Comparison of ENCODE assay signal across 28 cellular contexts in genomic region chr22:20036535-20037392, GRCh38. TPM values are rescaled to one million over a fixed set of nuclear protein-coding genes. Genes with fewer than 3 reads are reported as not detected.
DNase-seq lines count a peak whose midpoint lies in the region; ATAC-seq and TF ChIP-seq lines count a peak whose summit lies in the region.
"Had no signal": no experiment of that assay in that cellular context is flagged by ENCODE, and none has a peak within 500 bp of the region (broad histone marks: within the 10 kb centered on the region; RNA-seq: fewer than 3 reads in every experiment).

No MANE protein-coding gene starts in this region.

- TF ChIP-seq CTCF in KMS-11 (conservative IDR thresholded peaks at IDR 0.05; ENCODE audit: low read depth, low read length): no peak
- TF ChIP-seq CTCF in omental fat pad (IDR thresholded peaks at IDR 0.05): no peak

- H3K36me3 ChIP-seq in KMS-11 (ENCODE audit: insufficient read depth): no peaks in the 10 kb centered on the region

- no peaks in the 10 kb centered on the region for H4K20me1 ChIP-seq in KMS-11 (ENCODE audit: insufficient read depth)

- ATAC-seq in stimulated activated naive CD8-positive, alpha-beta T cell treated with anti-CD3 and anti-CD28 coated beads, Interleukin-15, amount 100 ng/mL, for 72 hours: peak; percentile 19
- ATAC-seq in omental fat pad (ENCODE audit: low FRiP score): no peak
- ATAC-seq: left lobe of liver; naive thymus-derived CD4-positive, alpha-beta T cell had no signal

- no peak overlapping the region for H2AFZ ChIP-seq in KMS-11 (ENCODE audit: low read depth)
- H2AFZ ChIP-seq: hepatocyte had no signal

- no peaks in the 10 kb centered on the region for H3K27me3 Mint-ChIP-seq in activated naive CD4-positive, alpha-beta T cell treated with anti-CD3 and anti-CD28 coated beads, Interleukin-2, amount 50 U/mL, for 24 hours
- H3K27me3 Mint-ChIP-seq in stimulated activated naive CD8-positive, alpha-beta T cell treated with anti-CD3 and anti-CD28 coated beads, Interleukin-15, amount 100 ng/mL, for 72 hours: no peaks in the 10 kb centered on the region
- no peaks in the 10 kb centered on the region for H3K27me3 Mint-ChIP-seq in activated T-helper 1 cell treated with anti-CD3 and anti-CD28 coated beads, Interleukin-12 subunit alpha, Interleukin-12 subunit beta, Interleukin-2, Interleukin-4 antibody, amounts not matched to agents 30 ng/mL and 10 ng/mL and 1 ng/mL, durations not matched to agents 14 hours and 24 hours and 36 hours (ENCODE audit: insufficient read depth)
- H3K27me3 Mint-ChIP-seq: brain; naive thymus-derived CD4-positive, alpha-beta T cell had no signal

- peaks cover 20% of the 10 kb centered on the region for H3K4me1 ChIP-seq in KMS-11 (ENCODE audit: low read depth, poor library complexity, severe bottlenecking)

- H3K4me3 ChIP-seq in KMS-11 (IDR thresholded peaks at IDR 0.05; ENCODE audit: insufficient read depth, low read depth, low read length): no peak overlapping the region
- H3K4me3 ChIP-seq: adrenal gland, esophagus squamous epithelium, hepatocyte, smooth muscle cell, thyroid gland had no signal

- H3K27ac Mint-ChIP-seq in activated naive CD4-positive, alpha-beta T cell treated with anti-CD3 and anti-CD28 coated beads, Interleukin-2, amount 50 U/mL, for 24 hours: peak overlapping the region; percentile 68
- H3K27ac Mint-ChIP-seq in stimulated activated naive CD8-positive, alpha-beta T cell treated with anti-CD3 and anti-CD28 coated beads, Interleukin-15, amount 100 ng/mL, for 72 hours: peak overlapping the region in 1 of 2 donors; percentile 92
- H3K27ac Mint-ChIP-seq in activated T-helper 1 cell treated with anti-CD3 and anti-CD28 coated beads, Interleukin-12 subunit alpha, Interleukin-12 subunit beta, Interleukin-2, Interleukin-4 antibody, amounts not matched to agents 30 ng/mL and 10 ng/mL and 1 ng/mL, durations not matched to agents 14 hours and 24 hours and 36 hours: no peak overlapping the region

- no peak for DNase-seq in activated naive CD4-positive, alpha-beta T cell treated with anti-CD3 and anti-CD28 coated beads, Interleukin-2, amount 50 U/mL, for 16 hours
- DNase-seq in caudate nucleus (lab: John Stamatoyannopoulos, UW) (no peak), omental fat pad (ENCODE audit: low spot score) (no peak)
- no peak for DNase-seq in stimulated activated naive CD8-positive, alpha-beta T cell treated with anti-CD3 and anti-CD28 coated beads, Interleukin-15, amount 100 ng/mL, for 72 hours
- DNase-seq in activated T-helper 1 cell treated with anti-CD3 and anti-CD28 coated beads, Interleukin-12 subunit alpha, Interleukin-12 subunit beta, Interleukin-2, Interleukin-4 antibody, amounts not matched to agents 30 ng/mL and 10 ng/mL and 1 ng/mL, durations not matched to agents 14 hours and 24 hours and 36 hours (ENCODE audit: low spot score): no peak
- DNase-seq in activated effector memory CD4-positive, alpha-beta T cell treated with Interleukin-2 at 50 U/mL for 16 hours: no peak
- DNase-seq: activated CD4-positive, alpha-beta T cell treated with anti-CD3 and anti-CD28 coated beads, Interleukin-2, amount 50 U/mL, for 48 hours; activated T-cell treated with anti-CD3 and anti-CD28 coated beads, Interleukin-2, amount 50 U/mL, for 48 hours; adrenal gland; endodermal cell; esophagus squamous epithelium; H9; naive thymus-derived CD4-positive, alpha-beta T cell; NCI-H1105 treated with DMSO at 0.1 percent for 48 hours; NCI-H2081; NCI-H226; retina; RPMI8226; SK-N-SH; stimulated activated naive CD4-positive, alpha-beta T cell; thyroid gland had no signal

- no peaks in the 10 kb centered on the region for H3K27me3 ChIP-seq in KMS-11 (ENCODE audit: insufficient read depth, low read depth)
- H3K27me3 ChIP-seq: adrenal gland, esophagus squamous epithelium, hepatocyte, thyroid gland had no signal

- intact Hi-C loops in activated T-helper 1 cell treated with anti-CD3 and anti-CD28 coated beads, Interleukin-12 subunit alpha, Interleukin-12 subunit beta, Interleukin-2, Interleukin-4 antibody, amounts not matched to agents 30 ng/mL and 10 ng/mL and 1 ng/mL, durations not matched to agents 14 hours and 24 hours and 36 hours (cut with micrococcal nuclease): no loop called here

- peak overlapping the region; percentile 14; the same call in 1 of the 2 replicates for H3K4me2 ChIP-seq in KMS-11
- H3K4me2 ChIP-seq: hepatocyte, SK-N-SH, smooth muscle cell had no signal

- no peaks in the 10 kb centered on the region for H3K79me2 ChIP-seq in KMS-11 (ENCODE audit: insufficient read depth, low read depth)
- H3K79me2 ChIP-seq: hepatocyte had no signal

- no peak overlapping the region for H3K9ac ChIP-seq in KMS-11
- H3K9ac ChIP-seq: SK-N-SH had no signal

- H3K36me3 Mint-ChIP-seq in activated naive CD4-positive, alpha-beta T cell treated with anti-CD3 and anti-CD28 coated beads, Interleukin-2, amount 50 U/mL, for 24 hours: no peaks in the 10 kb centered on the region
- H3K36me3 Mint-ChIP-seq in activated T-helper 1 cell treated with anti-CD3 and anti-CD28 coated beads, Interleukin-12 subunit alpha, Interleukin-12 subunit beta, Interleukin-2, Interleukin-4 antibody, amounts not matched to agents 30 ng/mL and 10 ng/mL and 1 ng/mL, durations not matched to agents 14 hours and 24 hours and 36 hours (ENCODE audit: low read depth): peaks cover 15% of the 10 kb centered on the region

- H3K9me3 Mint-ChIP-seq in activated naive CD4-positive, alpha-beta T cell treated with anti-CD3 and anti-CD28 coated beads, Interleukin-2, amount 50 U/mL, for 24 hours: no peaks in the 10 kb centered on the region
- H3K9me3 Mint-ChIP-seq in stimulated activated naive CD8-positive, alpha-beta T cell treated with anti-CD3 and anti-CD28 coated beads, Interleukin-15, amount 100 ng/mL, for 72 hours: no peaks in the 10 kb centered on the region
- no peaks in the 10 kb centered on the region for H3K9me3 Mint-ChIP-seq in activated T-helper 1 cell treated with anti-CD3 and anti-CD28 coated beads, Interleukin-12 subunit alpha, Interleukin-12 subunit beta, Interleukin-2, Interleukin-4 antibody, amounts not matched to agents 30 ng/mL and 10 ng/mL and 1 ng/mL, durations not matched to agents 14 hours and 24 hours and 36 hours
- H3K9me3 Mint-ChIP-seq: brain, endodermal cell, H9 had no signal

- no peak overlapping the region for H3K4me3 Mint-ChIP-seq in activated naive CD4-positive, alpha-beta T cell treated with anti-CD3 and anti-CD28 coated beads, Interleukin-2, amount 50 U/mL, for 24 hours
- peak overlapping the region in 1 of 2 donors; percentile 1 for H3K4me3 Mint-ChIP-seq in stimulated activated naive CD8-positive, alpha-beta T cell treated with anti-CD3 and anti-CD28 coated beads, Interleukin-15, amount 100 ng/mL, for 72 hours
- H3K4me3 Mint-ChIP-seq in activated T-helper 1 cell treated with anti-CD3 and anti-CD28 coated beads, Interleukin-12 subunit alpha, Interleukin-12 subunit beta, Interleukin-2, Interleukin-4 antibody, amounts not matched to agents 30 ng/mL and 10 ng/mL and 1 ng/mL, durations not matched to agents 14 hours and 24 hours and 36 hours: no peak overlapping the region
- H3K4me3 Mint-ChIP-seq: brain; CD14-positive monocyte; endodermal cell; H9; naive thymus-derived CD4-positive, alpha-beta T cell had no signal

- H3K4me1 Mint-ChIP-seq in activated naive CD4-positive, alpha-beta T cell treated with anti-CD3 and anti-CD28 coated beads, Interleukin-2, amount 50 U/mL, for 24 hours: peaks cover 19% of the 10 kb centered on the region
- peaks cover 39% of the 10 kb centered on the region for H3K4me1 Mint-ChIP-seq in stimulated activated naive CD8-positive, alpha-beta T cell treated with anti-CD3 and anti-CD28 coated beads, Interleukin-15, amount 100 ng/mL, for 72 hours
- peaks cover 4% of the 10 kb centered on the region for H3K4me1 Mint-ChIP-seq in activated T-helper 1 cell treated with anti-CD3 and anti-CD28 coated beads, Interleukin-12 subunit alpha, Interleukin-12 subunit beta, Interleukin-2, Interleukin-4 antibody, amounts not matched to agents 30 ng/mL and 10 ng/mL and 1 ng/mL, durations not matched to agents 14 hours and 24 hours and 36 hours (ENCODE audit: low read depth)

- H3K27ac ChIP-seq in KMS-11 (no peak overlapping the region), caudate nucleus (ENCODE audit: low read depth, low read length) (peak overlapping the region; percentile 77)
- H3K27ac ChIP-seq: adrenal gland, esophagus squamous epithelium, hepatocyte, thyroid gland had no signal

RNA-seq across cellular contexts. Expression of gene TANGO2, which starts 15.9 kb away (rescaled TPM):
- 29.2 and 30.0 TPM in 2 replicates for total RNA-seq in activated T-helper 1 cell treated with anti-CD3 and anti-CD28 coated beads, Interleukin-12 subunit alpha, Interleukin-12 subunit beta, Interleukin-2, Interleukin-4 antibody, amounts not matched to agents 30 ng/mL and 10 ng/mL and 1 ng/mL, durations not matched to agents 14 hours and 24 hours and 36 hours
- total RNA-seq in omental fat pad: 10 to 100 TPM; 35.3 to 48.4 (median 37.9) TPM

RNA-seq across cellular contexts. Expression of gene ARVCF, which starts 20.1 kb away (rescaled TPM):
- 2.4 and 3.1 TPM in 2 replicates for total RNA-seq in activated T-helper 1 cell treated with anti-CD3 and anti-CD28 coated beads, Interleukin-12 subunit alpha, Interleukin-12 subunit beta, Interleukin-2, Interleukin-4 antibody, amounts not matched to agents 30 ng/mL and 10 ng/mL and 1 ng/mL, durations not matched to agents 14 hours and 24 hours and 36 hours
- total RNA-seq in omental fat pad: 10 to 100 TPM in 2 of 4 donors, 1 to 10 TPM in 2; 6.5 to 20.0 (median 9.3) TPM

RNA-seq across cellular contexts. Expression of gene DGCR8, which starts 43.3 kb away (rescaled TPM):
- total RNA-seq in activated T-helper 1 cell treated with anti-CD3 and anti-CD28 coated beads, Interleukin-12 subunit alpha, Interleukin-12 subunit beta, Interleukin-2, Interleukin-4 antibody, amounts not matched to agents 30 ng/mL and 10 ng/mL and 1 ng/mL, durations not matched to agents 14 hours and 24 hours and 36 hours: 79.3 and 81.0 TPM in 2 replicates
- total RNA-seq in omental fat pad: 10 to 100 TPM; 16.9 to 33.5 (median 24.1) TPM
